1 cellular context compared by ENCODE assay signal in genomic region chr15:77818484-77819270, GRCh38.
TF ChIP-seq lines count a peak whose summit lies in the region.

No MANE protein-coding gene starts in this region.

TF ChIP-seq in GM23338, 12 proteins besides CTCF, POLR2A, EP300 and RAD21 (continued from another document):
- TF ChIP-seq, protein P1, sequence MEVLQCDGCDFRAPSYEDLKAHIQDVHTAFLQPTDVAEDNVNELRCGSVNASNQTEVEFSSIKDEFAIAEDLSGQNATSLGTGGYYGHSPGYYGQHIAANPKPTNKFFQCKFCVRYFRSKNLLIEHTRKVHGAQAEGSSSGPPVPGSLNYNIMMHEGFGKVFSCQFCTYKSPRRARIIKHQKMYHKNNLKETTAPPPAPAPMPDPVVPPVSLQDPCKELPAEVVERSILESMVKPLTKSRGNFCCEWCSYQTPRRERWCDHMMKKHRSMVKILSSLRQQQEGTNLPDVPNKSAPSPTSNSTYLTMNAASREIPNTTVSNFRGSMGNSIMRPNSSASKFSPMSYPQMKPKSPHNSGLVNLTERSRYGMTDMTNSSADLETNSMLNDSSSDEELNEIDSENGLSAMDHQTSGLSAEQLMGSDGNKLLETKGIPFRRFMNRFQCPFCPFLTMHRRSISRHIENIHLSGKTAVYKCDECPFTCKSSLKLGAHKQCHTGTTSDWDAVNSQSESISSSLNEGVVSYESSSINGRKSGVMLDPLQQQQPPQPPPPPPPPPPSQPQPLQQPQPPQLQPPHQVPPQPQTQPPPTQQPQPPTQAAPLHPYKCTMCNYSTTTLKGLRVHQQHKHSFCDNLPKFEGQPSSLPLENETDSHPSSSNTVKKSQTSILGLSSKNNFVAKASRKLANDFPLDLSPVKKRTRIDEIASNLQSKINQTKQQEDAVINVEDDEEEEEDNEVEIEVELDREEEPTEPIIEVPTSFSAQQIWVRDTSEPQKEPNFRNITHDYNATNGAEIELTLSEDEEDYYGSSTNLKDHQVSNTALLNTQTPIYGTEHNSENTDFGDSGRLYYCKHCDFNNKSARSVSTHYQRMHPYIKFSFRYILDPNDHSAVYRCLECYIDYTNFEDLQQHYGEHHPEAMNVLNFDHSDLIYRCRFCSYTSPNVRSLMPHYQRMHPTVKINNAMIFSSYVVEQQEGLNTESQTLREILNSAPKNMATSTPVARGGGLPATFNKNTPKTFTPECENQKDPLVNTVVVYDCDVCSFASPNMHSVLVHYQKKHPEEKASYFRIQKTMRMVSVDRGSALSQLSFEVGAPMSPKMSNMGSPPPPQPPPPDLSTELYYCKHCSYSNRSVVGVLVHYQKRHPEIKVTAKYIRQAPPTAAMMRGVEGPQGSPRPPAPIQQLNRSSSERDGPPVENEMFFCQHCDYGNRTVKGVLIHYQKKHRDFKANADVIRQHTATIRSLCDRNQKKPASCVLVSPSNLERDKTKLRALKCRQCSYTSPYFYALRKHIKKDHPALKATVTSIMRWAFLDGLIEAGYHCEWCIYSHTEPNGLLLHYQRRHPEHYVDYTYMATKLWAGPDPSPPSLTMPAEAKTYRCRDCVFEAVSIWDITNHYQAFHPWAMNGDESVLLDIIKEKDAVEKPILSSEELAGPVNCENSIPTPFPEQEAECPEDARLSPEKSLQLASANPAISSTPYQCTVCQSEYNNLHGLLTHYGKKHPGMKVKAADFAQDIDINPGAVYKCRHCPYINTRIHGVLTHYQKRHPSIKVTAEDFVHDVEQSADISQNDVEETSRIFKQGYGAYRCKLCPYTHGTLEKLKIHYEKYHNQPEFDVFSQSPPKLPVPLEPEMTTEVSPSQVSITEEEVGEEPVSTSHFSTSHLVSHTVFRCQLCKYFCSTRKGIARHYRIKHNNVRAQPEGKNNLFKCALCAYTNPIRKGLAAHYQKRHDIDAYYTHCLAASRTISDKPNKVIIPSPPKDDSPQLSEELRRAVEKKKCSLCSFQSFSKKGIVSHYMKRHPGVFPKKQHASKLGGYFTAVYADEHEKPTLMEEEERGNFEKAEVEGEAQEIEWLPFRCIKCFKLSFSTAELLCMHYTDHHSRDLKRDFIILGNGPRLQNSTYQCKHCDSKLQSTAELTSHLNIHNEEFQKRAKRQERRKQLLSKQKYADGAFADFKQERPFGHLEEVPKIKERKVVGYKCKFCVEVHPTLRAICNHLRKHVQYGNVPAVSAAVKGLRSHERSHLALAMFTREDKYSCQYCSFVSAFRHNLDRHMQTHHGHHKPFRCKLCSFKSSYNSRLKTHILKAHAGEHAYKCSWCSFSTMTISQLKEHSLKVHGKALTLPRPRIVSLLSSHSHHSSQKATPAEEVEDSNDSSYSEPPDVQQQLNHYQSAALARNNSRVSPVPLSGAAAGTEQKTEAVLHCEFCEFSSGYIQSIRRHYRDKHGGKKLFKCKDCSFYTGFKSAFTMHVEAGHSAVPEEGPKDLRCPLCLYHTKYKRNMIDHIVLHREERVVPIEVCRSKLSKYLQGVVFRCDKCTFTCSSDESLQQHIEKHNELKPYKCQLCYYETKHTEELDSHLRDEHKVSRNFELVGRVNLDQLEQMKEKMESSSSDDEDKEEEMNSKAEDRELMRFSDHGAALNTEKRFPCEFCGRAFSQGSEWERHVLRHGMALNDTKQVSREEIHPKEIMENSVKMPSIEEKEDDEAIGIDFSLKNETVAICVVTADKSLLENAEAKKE (CRISPR knock-in tag; IDR thresholded peaks at IDR 0.05), result no peak
- TF ChIP-seq ZNF331 (CRISPR knock-in tag; IDR thresholded peaks at IDR 0.05; ENCODE audit: low read depth), result no peak
- TF ChIP-seq ZNF114 (CRISPR knock-in tag; IDR thresholded peaks at IDR 0.05), result no peak
TF ChIP-seq in GM23338: peak in this region for 0.
